Comparison of ENCODE assay signal across 1 cellular context in genomic region chr19:10718205-10719196, GRCh38.
TF ChIP-seq lines count a peak whose summit lies in the region.

No MANE protein-coding gene starts in this region.

TF ChIP-seq in A549, 52 proteins besides CTCF, POLR2A, EP300 and RAD21 (continued from another document):
- TF ChIP-seq USF2 (IDR thresholded peaks at IDR 0.05) (no peak), PBX3 (IDR thresholded peaks at IDR 0.05) (no peak), KDM1A (IDR thresholded peaks at IDR 0.05; ENCODE audit: low read depth) (no peak; the same call in 1 of the 2 replicates), HOXB13 (CRISPR knock-in tag; IDR thresholded peaks at IDR 0.05; ENCODE audit: low read depth) (no peak), RARB (CRISPR knock-in tag; IDR thresholded peaks at IDR 0.05) (no peak), ZNF302 (CRISPR knock-in tag; IDR thresholded peaks at IDR 0.05) (no peak), EHMT2 (IDR thresholded peaks at IDR 0.05; ENCODE audit: low read depth) (no peak)
